ENCODE assay signal across 9 cellular contexts in genomic region chr7:33039905-33040292, GRCh38. TPM values are rescaled to one million over a fixed set of nuclear protein-coding genes. Genes with fewer than 3 reads are reported as not detected.
DNase-seq lines count a peak whose midpoint lies in the region; ATAC-seq and TF ChIP-seq lines count a peak whose summit lies in the region.
"Had no signal": no experiment of that assay in that cellular context is flagged by ENCODE, and none has a peak within 500 bp of the region (broad histone marks: within the 10 kb centered on the region; RNA-seq: fewer than 3 reads in every experiment).

No MANE protein-coding gene starts in this region.

- peaks cover 27 to 28% of the 10 kb centered on the region in 2 donors for H3K4me1 ChIP-seq in duodenal mucosa (ENCODE audit: control insufficient read depth in 1 of 2, insufficient read depth in 2 of 2, low read length in 2 of 2)
- H3K4me1 ChIP-seq in osteoblast (ENCODE audit: insufficient read depth, low read length), result peaks cover 21% of the 10 kb centered on the region

- POLR2A ChIA-PET in BJ (lab: Charles Lee), result interaction anchor here (0.6 kb wide), 1 partner anchor 23 kb away, joined by 3 read pairs; the partner anchor contains the start of gene NT5C3A

- DNase-seq in BJ (ENCODE audit: low read depth), result no peak
- peak; percentile 29 for DNase-seq in OCI-M1 (lab: John Stamatoyannopoulos, UW)
- DNase-seq in osteoblast (ENCODE audit: insufficient read length, low spot score, missing footprints), result no peak
- DNase-seq in NOMO-1 treated with dmso at 0.1 percent for 144 hours (lab: John Stamatoyannopoulos, UW; ENCODE audit: unreplicated experiment), result no peak
- DNase-seq in HK-2 (ENCODE audit: unreplicated experiment), result no peak
- DNase-seq in NCI-H748 (lab: John Stamatoyannopoulos, UW; ENCODE audit: unreplicated experiment), result no peak
- DNase-seq: NCI-H345 had no signal

- ATAC-seq in GM19397 (IDR thresholded peaks at IDR 0.05; ENCODE audit: unreplicated experiment), result no peak

- TF ChIP-seq CTCF in BJ (IDR thresholded peaks at IDR 0.05; ENCODE audit: insufficient read depth, low read depth, low read length) (no peak), osteoblast (IDR thresholded peaks at IDR 0.05; ENCODE audit: extremely low read depth, low read depth, low read length) (no peak)

- H4K20me1 ChIP-seq in osteoblast (ENCODE audit: insufficient read depth, low read length), result no peaks in the 10 kb centered on the region

- CTCF ChIA-PET in BJ (lab: Yijun Ruan, JAX), result interaction anchor here (0.8 to 1.4 kb wide), 3 partner anchors 9 to 194 kb away, joined by 3 to 4 read pairs (median 3); no protein-coding TSS in a partner anchor

- H3K27ac ChIP-seq in duodenal mucosa (ENCODE audit: low read depth, low read length) (no peak overlapping the region), osteoblast (ENCODE audit: low read depth, low read length) (peak overlapping the region; percentile 65)

- H3K4me3 ChIP-seq in BJ (ENCODE audit: low read depth, low read length) (peak overlapping the region; percentile 33), duodenal mucosa (ENCODE audit: low read depth in 1 of 2, low read length in 2 of 2) (peak overlapping the region; percentile 63 to 68), osteoblast (ENCODE audit: insufficient read depth, low read length) (peak overlapping the region; percentile 68)

- peak overlapping the region; percentile 85 for H3K4me2 ChIP-seq in osteoblast (ENCODE audit: insufficient read depth, low read length)

- H3K27me3 ChIP-seq in BJ (ENCODE audit: control insufficient read depth, insufficient read depth, low read length) (no peaks in the 10 kb centered on the region), duodenal mucosa (ENCODE audit: control insufficient read depth in 1 of 2, insufficient read depth in 2 of 2, low read length in 2 of 2) (no peaks in the 10 kb centered on the region), osteoblast (ENCODE audit: insufficient read depth, low read length) (no peaks in the 10 kb centered on the region)

- peaks cover 84% of the 10 kb centered on the region for H3K79me2 ChIP-seq in osteoblast (ENCODE audit: insufficient read depth, low read length)

- no peaks in the 10 kb centered on the region for H3K9me3 ChIP-seq in duodenal mucosa (ENCODE audit: control insufficient read depth in 1 of 2, low read length in 2 of 2)
- no peaks in the 10 kb centered on the region for H3K9me3 ChIP-seq in osteoblast (ENCODE audit: low read depth, low read length)

- peak overlapping the region; percentile 41 to 43 for H3K9ac ChIP-seq in duodenal mucosa (ENCODE audit: low read depth in 1 of 2, low read length in 2 of 2)

- H3K36me3 ChIP-seq in BJ (ENCODE audit: control insufficient read depth, insufficient read depth, low read length) (no peaks in the 10 kb centered on the region), duodenal mucosa (ENCODE audit: control insufficient read depth in 1 of 2, insufficient read depth in 2 of 2, low read length in 2 of 2) (peaks cover 0 to 4% of the 10 kb centered on the region in 2 donors), osteoblast (ENCODE audit: insufficient read depth, low read length) (no peaks in the 10 kb centered on the region)

- H2AFZ ChIP-seq in osteoblast (ENCODE audit: low read length), result no peak overlapping the region

RNA-seq across cellular contexts. Expression of gene NT5C3A, which starts 22.7 kb away (rescaled TPM):
- polyA plus RNA-seq in BJ (2011; rRNA removed), result 11.0 and 19.0 TPM in 2 replicates
- polyA minus RNA-seq in BJ (2011; rRNA and poly(A)+ RNA removed), result 1.4 and 1.9 TPM in 2 replicates
- total RNA-seq in osteoblast, result 24.2 and 25.0 TPM in 2 replicates
